In the genomic region with DNA sequence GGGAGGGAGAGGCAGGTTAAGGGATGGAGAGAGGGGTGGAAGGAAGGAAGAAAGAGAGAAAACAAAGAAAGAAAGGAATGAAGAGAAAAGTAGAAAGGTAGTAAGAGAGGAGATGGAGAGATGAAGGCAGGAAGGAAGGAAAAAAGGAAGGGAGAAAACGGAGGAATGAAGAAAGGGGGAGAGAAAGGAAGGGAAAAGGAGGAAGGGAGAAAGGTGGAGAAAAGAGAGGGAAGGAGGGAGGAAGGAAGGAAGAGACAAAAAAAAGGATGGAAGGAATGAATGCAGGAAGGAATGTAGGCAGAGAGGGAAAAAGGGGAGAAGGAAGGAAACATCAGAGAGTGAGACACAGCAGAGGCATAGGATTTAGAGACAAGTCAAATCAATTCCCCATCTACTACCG, we compare ENCODE assay signal across 35 cellular contexts.
"Had no signal": no experiment of that assay in that cellular context is flagged by ENCODE, and none has a peak within 500 bp of the region (broad histone marks: within the 10 kb centered on the region; RNA-seq: fewer than 3 reads in every experiment).

No MANE protein-coding gene starts in this region.

- H3K36me3 Mint-ChIP-seq: activated CD4-positive, alpha-beta memory T cell treated with anti-CD3 and anti-CD28 coated beads for 36 hours; activated naive CD4-positive, alpha-beta T cell treated with anti-CD3 and anti-CD28 coated beads, Interleukin-2, amount 10 ng/mL, durations not matched to agents 7 days and 5 days; activated naive CD4-positive, alpha-beta T cell treated with anti-CD3 and anti-CD28 coated beads, Interleukin-2, amount 50 U/mL, for 24 hours; activated naive CD8-positive, alpha-beta T cell; activated naive CD8-positive, alpha-beta T cell treated with anti-CD3 and anti-CD28 coated beads, Interleukin-2, amount 10 ng/mL, durations not matched to agents 7 days and 5 days; brain had no signal

- H3K27ac Mint-ChIP-seq: activated B cell treated with CpG ODN at 0.5 μM for 24 hours; activated CD4-positive, alpha-beta memory T cell treated with anti-CD3 and anti-CD28 coated beads for 36 hours; activated CD4-positive, alpha-beta T cell treated with anti-CD3 and anti-CD28 coated beads, Interleukin-2, amount 10 ng/mL, durations not matched to agents 24 days and 14 days; activated CD8-positive, alpha-beta T cell treated with anti-CD3 and anti-CD28 coated beads for 36 hours; activated naive CD4-positive, alpha-beta T cell treated with anti-CD3 and anti-CD28 coated beads, Interleukin-2, amount 10 ng/mL, durations not matched to agents 7 days and 5 days; activated naive CD4-positive, alpha-beta T cell treated with anti-CD3 and anti-CD28 coated beads, Interleukin-2, amount 50 U/mL, for 24 hours; activated naive CD8-positive, alpha-beta T cell; activated naive CD8-positive, alpha-beta T cell treated with anti-CD3 and anti-CD28 coated beads, Interleukin-2, amount 10 ng/mL, durations not matched to agents 7 days and 5 days; activated naive CD8-positive, alpha-beta T cell treated with anti-CD3 and anti-CD28 coated beads, Interleukin-2, amount 50 U/mL, for 24 hours; activated T-cell treated with anti-CD3 and anti-CD28 coated beads, Interleukin-2, amount 50 U/mL, for 72 hours; activated T-helper 1 cell treated with anti-CD3 and anti-CD28 coated beads, Interleukin-12 subunit alpha, Interleukin-12 subunit beta, Interleukin-2, Interleukin-4 antibody, amounts not matched to agents 30 ng/mL and 10 ng/mL and 1 ng/mL, durations not matched to agents 14 hours and 24 hours and 36 hours; activated T-helper 17 cell treated with anti-CD3 and anti-CD28 coated beads, Interleukin-2, amount 50 U/mL, for 72 hours; brain; T-helper 1 cell treated with Interleukin-12 subunit alpha and Interleukin-12 subunit beta and Interleukin-4 antibody, amounts not matched to agents 30 μg/mL and 1 μg/mL, for 36 hours; T-helper 2 cell treated with Interferon-gamma antibody and Interleukin-4, amounts not matched to agents 5 μg/mL and 100 μg/mL, for 36 hours had no signal

- H3K36me3 ChIP-seq: ascending aorta, cardiac muscle cell had no signal

- H3K4me3 Mint-ChIP-seq: activated B cell treated with CpG ODN at 0.5 μM for 24 hours; activated CD4-positive, alpha-beta memory T cell treated with anti-CD3 and anti-CD28 coated beads for 36 hours; activated CD4-positive, alpha-beta T cell treated with anti-CD3 and anti-CD28 coated beads, Interleukin-2, amount 10 ng/mL, durations not matched to agents 24 days and 14 days; activated CD8-positive, alpha-beta T cell treated with anti-CD3 and anti-CD28 coated beads for 36 hours; activated naive CD4-positive, alpha-beta T cell treated with anti-CD3 and anti-CD28 coated beads, Interleukin-2, amount 10 ng/mL, durations not matched to agents 7 days and 5 days; activated naive CD4-positive, alpha-beta T cell treated with anti-CD3 and anti-CD28 coated beads, Interleukin-2, amount 50 U/mL, for 24 hours; activated naive CD8-positive, alpha-beta T cell; activated naive CD8-positive, alpha-beta T cell treated with anti-CD3 and anti-CD28 coated beads, Interleukin-2, amount 10 ng/mL, durations not matched to agents 7 days and 5 days; activated naive CD8-positive, alpha-beta T cell treated with anti-CD3 and anti-CD28 coated beads, Interleukin-2, amount 50 U/mL, for 24 hours; activated T-cell treated with anti-CD3 and anti-CD28 coated beads, Interleukin-2, amount 50 U/mL, for 4 hours; activated T-cell treated with anti-CD3 and anti-CD28 coated beads, Interleukin-2, amount 50 U/mL, for 72 hours; activated T-helper 1 cell treated with anti-CD3 and anti-CD28 coated beads, Interleukin-12 subunit alpha, Interleukin-12 subunit beta, Interleukin-2, Interleukin-4 antibody, amounts not matched to agents 30 ng/mL and 10 ng/mL and 1 ng/mL, durations not matched to agents 14 hours and 24 hours and 36 hours; activated T-helper 17 cell treated with anti-CD3 and anti-CD28 coated beads, Interleukin-2, amount 50 U/mL, for 72 hours; brain; central memory CD8-positive, alpha-beta T cell; T-helper 1 cell treated with Interleukin-12 subunit alpha and Interleukin-12 subunit beta and Interleukin-4 antibody, amounts not matched to agents 30 μg/mL and 1 μg/mL, for 36 hours; T-helper 2 cell treated with Interferon-gamma antibody and Interleukin-4, amounts not matched to agents 5 μg/mL and 100 μg/mL, for 36 hours had no signal

- H3K4me1 Mint-ChIP-seq: activated B cell treated with CpG ODN at 0.5 μM for 24 hours; activated CD4-positive, alpha-beta T cell treated with anti-CD3 and anti-CD28 coated beads, Interleukin-2, amount 10 ng/mL, durations not matched to agents 24 days and 14 days; activated naive CD4-positive, alpha-beta T cell treated with anti-CD3 and anti-CD28 coated beads, Interleukin-2, amount 10 ng/mL, durations not matched to agents 7 days and 5 days; activated naive CD4-positive, alpha-beta T cell treated with anti-CD3 and anti-CD28 coated beads, Interleukin-2, amount 50 U/mL, for 24 hours; activated naive CD8-positive, alpha-beta T cell treated with anti-CD3 and anti-CD28 coated beads, Interleukin-2, amount 10 ng/mL, durations not matched to agents 7 days and 5 days; activated naive CD8-positive, alpha-beta T cell treated with anti-CD3 and anti-CD28 coated beads, Interleukin-2, amount 50 U/mL, for 24 hours; activated T-helper 17 cell treated with anti-CD3 and anti-CD28 coated beads, Interleukin-2, amount 50 U/mL, for 72 hours; brain; central memory CD8-positive, alpha-beta T cell had no signal

- ATAC-seq: activated CD8-positive, alpha-beta T cell treated with anti-CD3 and anti-CD28 coated beads for 36 hours; activated naive CD8-positive, alpha-beta T cell treated with anti-CD3 and anti-CD28 coated beads, Interleukin-2, amount 50 U/mL, for 24 hours; activated T-cell treated with anti-CD3 and anti-CD28 coated beads, Interleukin-2, amount 50 U/mL, for 4 hours; activated T-cell treated with anti-CD3 and anti-CD28 coated beads, Interleukin-2, amount 50 U/mL, for 72 hours; activated T-helper 17 cell treated with anti-CD3 and anti-CD28 coated beads, Interleukin-2, amount 50 U/mL, for 72 hours had no signal

- H3K27ac ChIP-seq: ascending aorta, cardiac muscle cell, VCaP had no signal

- H3K27me3 Mint-ChIP-seq: activated B cell treated with CpG ODN at 0.5 μM for 24 hours; activated CD4-positive, alpha-beta memory T cell treated with anti-CD3 and anti-CD28 coated beads for 36 hours; activated CD4-positive, alpha-beta T cell treated with anti-CD3 and anti-CD28 coated beads, Interleukin-2, amount 10 ng/mL, durations not matched to agents 24 days and 14 days; activated CD8-positive, alpha-beta T cell treated with anti-CD3 and anti-CD28 coated beads for 36 hours; activated naive CD4-positive, alpha-beta T cell treated with anti-CD3 and anti-CD28 coated beads, Interleukin-2, amount 10 ng/mL, durations not matched to agents 7 days and 5 days; activated naive CD4-positive, alpha-beta T cell treated with anti-CD3 and anti-CD28 coated beads, Interleukin-2, amount 50 U/mL, for 24 hours; activated naive CD8-positive, alpha-beta T cell; activated naive CD8-positive, alpha-beta T cell treated with anti-CD3 and anti-CD28 coated beads, Interleukin-2, amount 10 ng/mL, durations not matched to agents 7 days and 5 days; activated naive CD8-positive, alpha-beta T cell treated with anti-CD3 and anti-CD28 coated beads, Interleukin-2, amount 50 U/mL, for 24 hours; activated T-helper 17 cell treated with anti-CD3 and anti-CD28 coated beads, Interleukin-2, amount 50 U/mL, for 72 hours; central memory CD8-positive, alpha-beta T cell had no signal

- H3K4me1 ChIP-seq: ascending aorta had no signal

- H3K4me3 ChIP-seq: ascending aorta, cardiac muscle cell had no signal

- H3K9me3 Mint-ChIP-seq: activated CD4-positive, alpha-beta memory T cell treated with anti-CD3 and anti-CD28 coated beads for 36 hours; activated CD4-positive, alpha-beta T cell treated with anti-CD3 and anti-CD28 coated beads, Interleukin-2, amount 10 ng/mL, durations not matched to agents 24 days and 14 days; activated CD8-positive, alpha-beta T cell treated with anti-CD3 and anti-CD28 coated beads for 36 hours; activated naive CD4-positive, alpha-beta T cell treated with anti-CD3 and anti-CD28 coated beads, Interleukin-2, amount 10 ng/mL, durations not matched to agents 7 days and 5 days; activated naive CD8-positive, alpha-beta T cell treated with anti-CD3 and anti-CD28 coated beads, Interleukin-2, amount 10 ng/mL, durations not matched to agents 7 days and 5 days; activated T-cell treated with anti-CD3 and anti-CD28 coated beads, Interleukin-2, amount 50 U/mL, for 4 hours; activated T-helper 1 cell treated with anti-CD3 and anti-CD28 coated beads, Interleukin-12 subunit alpha, Interleukin-12 subunit beta, Interleukin-2, Interleukin-4 antibody, amounts not matched to agents 30 ng/mL and 10 ng/mL and 1 ng/mL, durations not matched to agents 14 hours and 24 hours and 36 hours; T-helper 1 cell treated with Interleukin-12 subunit alpha and Interleukin-12 subunit beta and Interleukin-4 antibody, amounts not matched to agents 30 μg/mL and 1 μg/mL, for 36 hours; T-helper 2 cell treated with Interferon-gamma antibody and Interleukin-4, amounts not matched to agents 5 μg/mL and 100 μg/mL, for 36 hours had no signal

- H3K9me3 ChIP-seq: ascending aorta had no signal

- DNase-seq: activated B cell treated with CpG ODN at 0.5 μM for 24 hours; activated CD4-positive, alpha-beta memory T cell treated with anti-CD3 and anti-CD28 coated beads for 36 hours; activated CD4-positive, alpha-beta T cell treated with anti-CD3 and anti-CD28 coated beads for 4 hours; activated CD4-positive, alpha-beta T cell treated with anti-CD3 and anti-CD28 coated beads, Interleukin-2, amount 10 ng/mL, durations not matched to agents 24 days and 14 days; activated CD4-positive, alpha-beta T cell treated with anti-CD3 and anti-CD28 coated beads, Interleukin-2, amount 50 U/mL, for 1 hour; activated CD4-positive, alpha-beta T cell treated with anti-CD3 and anti-CD28 coated beads, Interleukin-2, amount 50 U/mL, for 4 hours; activated CD4-positive, CD25-positive, alpha-beta regulatory T cell treated with anti-CD3 and anti-CD28 coated beads, Interleukin-2, amount 50 U/mL, for 72 hours; activated CD8-positive, alpha-beta memory T cell treated with anti-CD3 and anti-CD28 coated beads, Interleukin-2, amount 50 U/mL, for 4 hours; activated CD8-positive, alpha-beta T cell treated with anti-CD3 and anti-CD28 coated beads for 36 hours; activated gamma-delta T cell; activated naive CD4-positive, alpha-beta T cell treated with anti-CD3 and anti-CD28 coated beads, Interleukin-2, amount 10 ng/mL, durations not matched to agents 7 days and 5 days; activated naive CD4-positive, alpha-beta T cell treated with Interleukin-2 at 50 U/mL for 16 hours; activated naive CD8-positive, alpha-beta T cell treated with anti-CD3 and anti-CD28 coated beads, Interleukin-2, amount 10 ng/mL, durations not matched to agents 7 days and 5 days; activated naive CD8-positive, alpha-beta T cell treated with anti-CD3 and anti-CD28 coated beads, Interleukin-2, amount 50 U/mL, for 24 hours; activated T-cell treated with anti-CD3 and anti-CD28 coated beads for 4 hours; activated T-cell treated with anti-CD3 and anti-CD28 coated beads, Interleukin-2, amount 50 U/mL, for 1 hour; activated T-cell treated with anti-CD3 and anti-CD28 coated beads, Interleukin-2, amount 50 U/mL, for 4 hours; activated T-cell treated with anti-CD3 and anti-CD28 coated beads, Interleukin-2, amount 50 U/mL, for 72 hours; amygdala; anterior cingulate cortex; caudate nucleus; cerebellar nuclear complex; T-helper 2 cell; T-helper 9 cell had no signal
